6 cellular contexts compared by ENCODE assay signal in the genomic region with DNA sequence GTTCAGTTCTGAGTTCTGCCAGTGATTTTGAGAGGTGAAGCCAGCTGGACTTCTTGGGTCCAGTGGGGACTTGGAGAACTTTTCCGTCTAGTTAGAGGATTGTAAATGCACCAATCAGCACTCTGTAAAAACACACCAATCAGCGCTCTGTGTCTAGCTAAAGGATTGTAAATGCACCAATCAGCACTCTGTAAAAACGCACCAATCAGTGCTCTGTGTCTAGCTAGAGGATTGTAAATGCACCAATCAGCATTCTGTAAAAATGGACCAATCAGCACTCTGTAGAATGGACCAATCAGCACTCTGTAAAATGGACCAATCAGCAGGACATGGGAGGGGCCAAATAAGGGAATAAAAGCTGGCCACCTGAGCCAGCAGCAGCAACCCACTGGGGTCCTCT.
DNase-seq lines count a peak whose midpoint lies in the region; ATAC-seq, FAIRE-seq and TF ChIP-seq lines count a peak whose summit lies in the region.
"Not testable (repeated sequence)": the region's sequence is repeated elsewhere in the genome, so short reads cannot be mapped to it uniquely, and the experiment has no call there.

No MANE protein-coding gene starts in this region.

- BruUV-seq in K562 (replicated peaks; lab: Mats Ljungman, UMichigan), result not testable (repeated sequence)

- H3K4me1 Mint-ChIP-seq in WTC11, result peaks cover 30% of the 10 kb centered on the region
- H3K4me1 Mint-ChIP-seq in activated CD4-positive, alpha-beta T cell treated with anti-CD3 and anti-CD28 coated beads, Interleukin-2, amount 10 ng/mL, durations not matched to agents 24 days and 14 days, result peaks cover 34% of the 10 kb centered on the region

- H4K20me1 ChIP-seq in K562 (replicated peaks; ENCODE audit: control insufficient read depth, insufficient read depth, low read length); H1 (replicated peaks in 1 of 2; ENCODE audit: control insufficient read depth in 1 of 2, insufficient read depth in 2 of 2, low read length in 2 of 2): not testable (repeated sequence)

- not testable (repeated sequence) for H4K91ac ChIP-seq in H1 (replicated peaks; ENCODE audit: insufficient read length, low read length)

- not testable (repeated sequence) for H3K4ac ChIP-seq in H1 (replicated peaks; ENCODE audit: insufficient read length, low read depth, low read length)

- H3K4me2 ChIP-seq in A549; K562 (ENCODE audit: insufficient read depth, low read length); H1 (ENCODE audit: insufficient read depth in 1 of 2, low read depth in 2 of 2, low read length in 2 of 2): not testable (repeated sequence)

- H3K9me1 ChIP-seq in K562 (ENCODE audit: control insufficient read depth, insufficient read depth, low read length), result not testable (repeated sequence)

- not testable (repeated sequence) for H2AFZ ChIP-seq in K562 (ENCODE audit: low read depth, low read length); H1 (ENCODE audit: low read length)

- not testable (repeated sequence) for H3K27ac Mint-ChIP-seq in WTC11; activated CD4-positive, alpha-beta T cell treated with anti-CD3 and anti-CD28 coated beads, Interleukin-2, amount 10 ng/mL, durations not matched to agents 24 days and 14 days

- H2BK120ac ChIP-seq in H1 (replicated peaks; ENCODE audit: low read depth, low read length), result not testable (repeated sequence)

- H2BK12ac ChIP-seq in H1 (ENCODE audit: low read depth, low read length), result not testable (repeated sequence)

- H3K9me3 ChIP-seq in A549; K562 (replicated peaks; ENCODE audit: control insufficient read depth, insufficient read depth, low read depth, low read length); colonic mucosa: not testable (repeated sequence)
- peaks cover 6 to 11% of the 10 kb centered on the region in 2 experiments; a peak in 3 of 4 replicates for H3K9me3 ChIP-seq in H1 (ENCODE audit: insufficient read depth in 2 of 2, low read depth in 1 of 2, low read length in 1 of 2)

- H3K23me2 ChIP-seq in H1 (ENCODE audit: low read depth, low read length), result not testable (repeated sequence)

- 50% methylated on average over 3 of the region's 3 CpGs for WGBS in A549 (ENCODE audit: missing lambda C conversion rate)
- 0% methylated on average over 1 of the region's 3 CpGs for WGBS in K562 (ENCODE audit: insufficient coverage, low coverage, missing lambda C conversion rate)
- 90% methylated on average over 3 of the region's 3 CpGs; no CpG with 5 or more reads in 1 of the 2 experiments for WGBS in H1 (ENCODE audit: extremely low coverage in 1 of 2, insufficient coverage in 1 of 2, insufficient read length in 1 of 2, insufficient replicate concordance in 2 of 2, low coverage in 1 of 2, low lambda C conversion rate in 2 of 2, missing lambda C conversion rate in 1 of 2), 2 experiments

- not testable (repeated sequence) for H3K14ac ChIP-seq in H1 (ENCODE audit: insufficient read length)

- not testable (repeated sequence) for DNase-seq in A549 (ENCODE audit: low read depth in 1 of 2, low spot score in 1 of 2); WTC11 (ENCODE audit: low spot score); K562 (ENCODE audit: extremely low read depth in 1 of 4, low spot score in 3 of 4); H1 (ENCODE audit: low read depth in 1 of 2, low spot score in 2 of 2)
- peak; percentile 45 for DNase-seq in activated CD4-positive, alpha-beta T cell treated with anti-CD3 and anti-CD28 coated beads, Interleukin-2, amount 10 ng/mL, durations not matched to agents 24 days and 14 days
- peak; percentile 1 for DNase-seq in colonic mucosa

- CTCF ChIA-PET in A549 (lab: Yijun Ruan, JAX); WTC11 (lab: Charles Lee); K562 (lab: Yijun Ruan, JAX; ENCODE audit: low intra/inter-chr PET ratio): not testable (repeated sequence)
- CTCF ChIA-PET in H1 (lab: Charles Lee; ENCODE audit: partially characterized antibody), result interaction anchor here (1.1 to 1.3 kb wide), 2 partner anchors 85 to 126 kb away, joined by 3 to 6 read pairs; a partner anchor contains a TSS

- peaks cover 23% of the 10 kb centered on the region for H3K9me3 Mint-ChIP-seq in WTC11
- peaks cover 17% of the 10 kb centered on the region for H3K9me3 Mint-ChIP-seq in activated CD4-positive, alpha-beta T cell treated with anti-CD3 and anti-CD28 coated beads, Interleukin-2, amount 10 ng/mL, durations not matched to agents 24 days and 14 days

- not testable (repeated sequence) for H3K56ac ChIP-seq in H1 (replicated peaks; ENCODE audit: insufficient read length, low read depth, low read length)

- ATAC-seq in A549, WTC11, K562: not testable (repeated sequence)

- not testable (repeated sequence) for H3K27me3 ChIP-seq in K562 (ENCODE audit: control insufficient read depth in 2 of 2, insufficient read depth in 2 of 2, low read length in 2 of 2); colonic mucosa; H1 (replicated peaks in 1 of 4; ENCODE audit: control insufficient read depth in 3 of 4, extremely low read depth in 1 of 4, insufficient read depth in 3 of 4, low read length in 3 of 4)

- not testable (repeated sequence) for H3K9ac ChIP-seq in K562 (ENCODE audit: insufficient read depth in 1 of 2, low read depth in 2 of 2, low read length in 2 of 2); colonic mucosa (ENCODE audit: low read depth in 2 of 2, low read length in 2 of 2); H1 (replicated peaks in 1 of 4; ENCODE audit: extremely low read depth in 1 of 4, low read depth in 3 of 4, low read length in 3 of 4)

- not testable (repeated sequence) for H3K27ac ChIP-seq in A549; K562 (ENCODE audit: extremely low read depth, low read depth, low read length); colonic mucosa; H1 (ENCODE audit: low read depth, low read length)

- H3K23ac ChIP-seq in H1 (ENCODE audit: insufficient read length), result not testable (repeated sequence)

- H3K36me3 ChIP-seq in K562 (ENCODE audit: control insufficient read depth, insufficient read depth, low read length); colonic mucosa; H1 (ENCODE audit: control insufficient read depth in 2 of 4, insufficient read depth in 4 of 4, low read length in 3 of 4): not testable (repeated sequence)

- not testable (repeated sequence) for H4K8ac ChIP-seq in H1 (ENCODE audit: extremely low read depth, insufficient read depth, low read length)

- in situ Hi-C loops in K562 (cut with MboI), result not testable (repeated sequence)

- not testable (repeated sequence) for H3K4me3 ChIP-seq in A549; K562; colonic mucosa; H1 (ENCODE audit: extremely low read depth in 1 of 4, insufficient read depth in 2 of 4, low read depth in 3 of 4, low read length in 4 of 4)

- peaks cover 25% of the 10 kb centered on the region for H3K27me3 Mint-ChIP-seq in WTC11 (ENCODE audit: low read depth)
- H3K27me3 Mint-ChIP-seq in activated CD4-positive, alpha-beta T cell treated with anti-CD3 and anti-CD28 coated beads, Interleukin-2, amount 10 ng/mL, durations not matched to agents 24 days and 14 days, result not testable (repeated sequence)

- not testable (repeated sequence) for H3K79me2 ChIP-seq in K562 (ENCODE audit: control insufficient read depth, insufficient read depth, low read length); H1 (ENCODE audit: control insufficient read depth in 1 of 2, insufficient read depth in 2 of 2, low read length in 2 of 2)

- not testable (repeated sequence) for H2BK5ac ChIP-seq in H1 (ENCODE audit: low read depth, low read length)

- TF ChIP-seq RAD21 in A549 (conservative IDR thresholded peaks at IDR 0.05 in 1 of 2, IDR thresholded peaks at IDR 0.05 in 1 of 2); K562 (CRISPR knock-in tag; conservative IDR thresholded peaks at IDR 0.05 in 1 of 2, IDR thresholded peaks at IDR 0.05 in 1 of 2); H1 (IDR thresholded peaks at IDR 0.05 in 1 of 2, conservative IDR thresholded peaks at IDR 0.05 in 1 of 2; ENCODE audit: low read depth in 2 of 2, low read length in 2 of 2): not testable (repeated sequence)

- H2BK15ac ChIP-seq in H1 (ENCODE audit: low read length), result 0 out of 2 replicates have a peak overlapping the region, but pooled peaks have one; percentile 40

- FAIRE-seq in A549 (lab: Jason Lieb, UNC); K562 (lab: Jason Lieb, UNC); H1 (lab: Jason Lieb, UNC): not testable (repeated sequence)

- not testable (repeated sequence) for H4K5ac ChIP-seq in H1 (ENCODE audit: insufficient read length, low read depth, low read length)

- not testable (repeated sequence) for H2BK20ac ChIP-seq in H1 (ENCODE audit: low read length)

- TF ChIP-seq EP300 in A549 (IDR thresholded peaks at IDR 0.05); K562 (IDR thresholded peaks at IDR 0.05; ENCODE audit: low read length); H1 (IDR thresholded peaks at IDR 0.05; ENCODE audit: borderline replicate concordance in 1 of 2, low read depth in 2 of 2, low read length in 2 of 2): not testable (repeated sequence)

- not testable (repeated sequence) for TF ChIP-seq POLR2A in A549 (IDR thresholded peaks at IDR 0.05; ENCODE audit: low read length); K562 (conservative IDR thresholded peaks at IDR 0.05); H1 (IDR thresholded peaks at IDR 0.05; ENCODE audit: control extremely low read depth in 1 of 2, low read depth in 2 of 2, low read length in 2 of 2)

- H3K36me3 Mint-ChIP-seq in WTC11, result peaks cover 16% of the 10 kb centered on the region
- not testable (repeated sequence) for H3K36me3 Mint-ChIP-seq in activated CD4-positive, alpha-beta T cell treated with anti-CD3 and anti-CD28 coated beads, Interleukin-2, amount 10 ng/mL, durations not matched to agents 24 days and 14 days (ENCODE audit: low read depth)

- not testable (repeated sequence) for H3K4me3 Mint-ChIP-seq in WTC11; activated CD4-positive, alpha-beta T cell treated with anti-CD3 and anti-CD28 coated beads, Interleukin-2, amount 10 ng/mL, durations not matched to agents 24 days and 14 days

- H3K4me1 ChIP-seq in A549; K562 (replicated peaks in 1 of 2; ENCODE audit: control insufficient read depth in 2 of 2, insufficient read depth in 2 of 2, low read length in 2 of 2); colonic mucosa; H1 (replicated peaks in 1 of 4; ENCODE audit: control insufficient read depth in 3 of 4, insufficient read depth in 4 of 4, low read length in 3 of 4): not testable (repeated sequence)

- POLR2A ChIA-PET in A549 (lab: Yijun Ruan, JAX); WTC11 (lab: Charles Lee); K562 (lab: Yijun Ruan, JAX); H1 (lab: Charles Lee; ENCODE audit: partially characterized antibody): not testable (repeated sequence)

- not testable (repeated sequence) for H3K18ac ChIP-seq in H1 (ENCODE audit: extremely low read depth, low read length)

- H3K79me1 ChIP-seq in H1 (ENCODE audit: low read depth, low read length), result not testable (repeated sequence)

- TF ChIP-seq CTCF in A549 (IDR thresholded peaks at IDR 0.05); WTC11 (IDR thresholded peaks at IDR 0.05); K562 (IDR thresholded peaks at IDR 0.05 in 2 of 3, conservative IDR thresholded peaks at IDR 0.05 in 1 of 3; ENCODE audit: insufficient read depth in 2 of 3, low read depth in 1 of 3, low read length in 3 of 3); colonic mucosa (IDR thresholded peaks at IDR 0.05); H1 (IDR thresholded peaks at IDR 0.05; ENCODE audit: control extremely low read depth in 1 of 3, insufficient read depth in 1 of 3, low read depth in 1 of 3, low read length in 3 of 3): not testable (repeated sequence)

- not testable (repeated sequence) for H2AK5ac ChIP-seq in H1 (ENCODE audit: low read depth, low read length)

- intact Hi-C loops in activated CD4-positive, alpha-beta T cell treated with anti-CD3 and anti-CD28 coated beads, Interleukin-2, amount 10 ng/mL, durations not matched to agents 24 days and 14 days (cut with micrococcal nuclease); K562 (cut with micrococcal nuclease); colonic mucosa (cut with DNase I): not testable (repeated sequence)
